In the genomic region with DNA sequence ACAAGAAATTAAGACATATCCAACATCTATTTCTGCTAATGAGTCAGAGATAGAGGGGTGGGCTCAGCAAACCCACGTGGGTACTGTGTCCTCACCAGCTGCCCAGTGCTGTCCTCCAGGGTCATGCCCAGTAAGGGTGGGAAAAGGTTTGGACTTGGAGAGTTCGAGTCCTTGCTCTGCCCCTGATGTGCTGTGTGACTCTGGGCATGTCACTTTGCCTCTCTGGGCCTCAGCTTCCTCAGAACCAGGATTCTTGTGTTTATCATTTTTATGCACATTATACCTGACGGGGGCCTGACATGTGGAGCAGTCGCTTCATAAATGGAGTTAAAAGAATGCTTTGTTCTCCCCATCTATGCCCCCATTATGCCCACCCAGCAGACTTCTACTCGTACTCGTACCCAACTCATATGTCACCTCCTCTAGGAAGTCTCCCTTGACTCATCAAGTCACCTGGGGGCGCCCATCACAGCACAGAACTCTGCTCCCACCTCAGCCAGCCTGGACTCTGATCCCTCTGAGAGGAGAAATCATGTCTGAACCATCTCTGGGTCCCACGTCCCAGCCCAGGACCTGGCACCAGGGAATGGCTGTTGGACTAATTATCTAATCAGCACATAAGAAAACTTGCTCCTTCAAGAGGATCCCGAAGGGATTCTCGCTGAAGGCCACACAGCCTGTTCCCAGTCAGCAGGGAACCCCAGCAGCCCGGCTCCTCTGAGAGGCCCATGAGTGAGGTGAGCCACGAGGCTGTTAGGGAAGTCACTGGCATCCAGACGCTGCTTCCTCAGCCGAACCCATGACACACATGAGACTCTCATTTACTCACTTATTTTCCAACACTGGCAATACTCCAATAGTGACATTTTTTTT, we compare ENCODE assay signal across 1 cellular context.
TF ChIP-seq lines count a peak whose summit lies in the region.

No MANE protein-coding gene starts in this region.

TF ChIP-seq in HepG2, 621 proteins besides CTCF, POLR2A, EP300 and RAD21 (continued from another document):
- TF ChIP-seq, protein P1, sequence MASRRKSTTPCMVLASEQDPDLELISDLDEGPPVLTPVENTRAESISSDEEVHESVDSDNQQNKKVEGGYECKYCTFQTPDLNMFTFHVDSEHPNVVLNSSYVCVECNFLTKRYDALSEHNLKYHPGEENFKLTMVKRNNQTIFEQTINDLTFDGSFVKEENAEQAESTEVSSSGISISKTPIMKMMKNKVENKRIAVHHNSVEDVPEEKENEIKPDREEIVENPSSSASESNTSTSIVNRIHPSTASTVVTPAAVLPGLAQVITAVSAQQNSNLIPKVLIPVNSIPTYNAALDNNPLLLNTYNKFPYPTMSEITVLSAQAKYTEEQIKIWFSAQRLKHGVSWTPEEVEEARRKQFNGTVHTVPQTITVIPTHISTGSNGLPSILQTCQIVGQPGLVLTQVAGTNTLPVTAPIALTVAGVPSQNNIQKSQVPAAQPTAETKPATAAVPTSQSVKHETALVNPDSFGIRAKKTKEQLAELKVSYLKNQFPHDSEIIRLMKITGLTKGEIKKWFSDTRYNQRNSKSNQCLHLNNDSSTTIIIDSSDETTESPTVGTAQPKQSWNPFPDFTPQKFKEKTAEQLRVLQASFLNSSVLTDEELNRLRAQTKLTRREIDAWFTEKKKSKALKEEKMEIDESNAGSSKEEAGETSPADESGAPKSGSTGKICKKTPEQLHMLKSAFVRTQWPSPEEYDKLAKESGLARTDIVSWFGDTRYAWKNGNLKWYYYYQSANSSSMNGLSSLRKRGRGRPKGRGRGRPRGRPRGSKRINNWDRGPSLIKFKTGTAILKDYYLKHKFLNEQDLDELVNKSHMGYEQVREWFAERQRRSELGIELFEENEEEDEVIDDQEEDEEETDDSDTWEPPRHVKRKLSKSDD (CRISPR knock-in tag; IDR thresholded peaks at IDR 0.05; ENCODE audit: low read depth), result no peak
- TF ChIP-seq SALL2 (CRISPR knock-in tag; IDR thresholded peaks at IDR 0.05) (no peak), HNF4A (CRISPR knock-in tag; IDR thresholded peaks at IDR 0.05) (peak; percentile 22; the same call in 1 of the 2 replicates), HDAC1 (CRISPR knock-in tag; IDR thresholded peaks at IDR 0.05) (0 out of 2 replicates have a peak, but pooled peaks have one; percentile 15), ZNF274 (CRISPR knock-in tag; IDR thresholded peaks at IDR 0.05) (no peak), ZNF768 (CRISPR knock-in tag; IDR thresholded peaks at IDR 0.05) (peak; percentile 94)
- TF ChIP-seq, protein P2, sequence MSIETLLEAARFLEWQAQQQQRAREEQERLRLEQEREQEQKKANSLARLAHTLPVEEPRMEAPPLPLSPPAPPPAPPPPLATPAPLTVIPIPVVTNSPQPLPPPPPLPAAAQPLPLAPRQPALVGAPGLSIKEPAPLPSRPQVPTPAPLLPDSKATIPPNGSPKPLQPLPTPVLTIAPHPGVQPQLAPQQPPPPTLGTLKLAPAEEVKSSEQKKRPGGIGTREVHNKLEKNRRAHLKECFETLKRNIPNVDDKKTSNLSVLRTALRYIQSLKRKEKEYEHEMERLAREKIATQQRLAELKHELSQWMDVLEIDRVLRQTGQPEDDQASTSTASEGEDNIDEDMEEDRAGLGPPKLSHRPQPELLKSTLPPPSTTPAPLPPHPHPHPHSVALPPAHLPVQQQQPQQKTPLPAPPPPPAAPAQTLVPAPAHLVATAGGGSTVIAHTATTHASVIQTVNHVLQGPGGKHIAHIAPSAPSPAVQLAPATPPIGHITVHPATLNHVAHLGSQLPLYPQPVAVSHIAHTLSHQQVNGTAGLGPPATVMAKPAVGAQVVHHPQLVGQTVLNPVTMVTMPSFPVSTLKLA (IDR thresholded peaks at IDR 0.05), result no peak
